In the genomic region with DNA sequence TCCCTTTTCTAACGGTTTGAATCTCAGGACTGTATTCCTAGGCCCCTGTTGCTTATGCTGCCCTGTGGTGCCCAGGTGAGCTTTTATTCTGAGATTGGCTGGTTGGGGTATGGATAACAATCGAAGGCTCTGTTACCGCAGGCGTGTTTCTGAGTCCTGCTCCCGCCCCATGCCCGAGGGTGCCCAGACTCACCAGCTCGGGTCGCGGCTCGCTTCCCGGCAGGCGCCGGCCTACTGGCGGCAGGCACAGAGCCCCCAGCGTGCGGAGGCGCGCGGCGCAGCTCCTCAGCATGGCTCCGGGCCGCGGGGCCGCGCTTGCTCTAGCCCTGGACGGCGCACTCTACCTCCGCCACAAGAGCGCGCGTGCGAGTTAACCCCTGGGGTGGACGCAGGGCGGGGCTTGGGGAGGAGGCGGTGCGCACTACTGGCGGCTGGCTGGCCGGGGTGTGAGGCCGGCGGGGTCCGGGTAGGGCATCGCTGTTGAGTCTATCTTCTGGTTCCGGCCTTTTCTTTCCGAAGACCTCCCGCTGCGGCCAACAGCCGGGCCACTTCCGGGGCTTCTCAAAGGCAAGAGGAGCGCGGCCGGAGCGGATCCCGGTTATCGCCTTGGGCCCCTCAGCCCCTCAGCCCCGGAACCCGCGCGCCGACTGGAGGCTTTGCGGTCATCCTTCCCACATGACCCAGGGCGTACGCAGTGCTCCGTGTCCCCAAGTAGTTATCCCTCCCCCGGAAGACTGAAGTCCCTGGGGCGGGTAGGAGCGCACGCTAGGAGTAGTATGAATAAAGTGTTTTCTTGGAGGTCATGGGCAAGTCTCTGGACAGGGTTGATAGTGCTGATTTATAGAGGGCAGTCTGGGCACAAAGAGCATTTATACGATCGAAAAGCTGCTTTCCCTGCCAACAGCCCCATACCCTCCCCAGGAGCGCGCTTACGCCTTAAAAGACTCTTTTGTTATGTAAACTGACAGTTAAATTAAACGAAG, we compare ENCODE assay signal across 1 cellular context.
A peak's percentile ranks its signal among the peaks of the same experiment; 100 is the strongest.
TF ChIP-seq lines count a peak whose summit lies in the region.

A gene (minus strand): TSS at position 345 of the 983 bp plus-strand sequence. CDS start 53 bp downstream, at position 292.

TF ChIP-seq in HEK293, 187 proteins besides CTCF, POLR2A, EP300 and RAD21 (continued from another document and continues in another):
- TF ChIP-seq, protein P1, sequence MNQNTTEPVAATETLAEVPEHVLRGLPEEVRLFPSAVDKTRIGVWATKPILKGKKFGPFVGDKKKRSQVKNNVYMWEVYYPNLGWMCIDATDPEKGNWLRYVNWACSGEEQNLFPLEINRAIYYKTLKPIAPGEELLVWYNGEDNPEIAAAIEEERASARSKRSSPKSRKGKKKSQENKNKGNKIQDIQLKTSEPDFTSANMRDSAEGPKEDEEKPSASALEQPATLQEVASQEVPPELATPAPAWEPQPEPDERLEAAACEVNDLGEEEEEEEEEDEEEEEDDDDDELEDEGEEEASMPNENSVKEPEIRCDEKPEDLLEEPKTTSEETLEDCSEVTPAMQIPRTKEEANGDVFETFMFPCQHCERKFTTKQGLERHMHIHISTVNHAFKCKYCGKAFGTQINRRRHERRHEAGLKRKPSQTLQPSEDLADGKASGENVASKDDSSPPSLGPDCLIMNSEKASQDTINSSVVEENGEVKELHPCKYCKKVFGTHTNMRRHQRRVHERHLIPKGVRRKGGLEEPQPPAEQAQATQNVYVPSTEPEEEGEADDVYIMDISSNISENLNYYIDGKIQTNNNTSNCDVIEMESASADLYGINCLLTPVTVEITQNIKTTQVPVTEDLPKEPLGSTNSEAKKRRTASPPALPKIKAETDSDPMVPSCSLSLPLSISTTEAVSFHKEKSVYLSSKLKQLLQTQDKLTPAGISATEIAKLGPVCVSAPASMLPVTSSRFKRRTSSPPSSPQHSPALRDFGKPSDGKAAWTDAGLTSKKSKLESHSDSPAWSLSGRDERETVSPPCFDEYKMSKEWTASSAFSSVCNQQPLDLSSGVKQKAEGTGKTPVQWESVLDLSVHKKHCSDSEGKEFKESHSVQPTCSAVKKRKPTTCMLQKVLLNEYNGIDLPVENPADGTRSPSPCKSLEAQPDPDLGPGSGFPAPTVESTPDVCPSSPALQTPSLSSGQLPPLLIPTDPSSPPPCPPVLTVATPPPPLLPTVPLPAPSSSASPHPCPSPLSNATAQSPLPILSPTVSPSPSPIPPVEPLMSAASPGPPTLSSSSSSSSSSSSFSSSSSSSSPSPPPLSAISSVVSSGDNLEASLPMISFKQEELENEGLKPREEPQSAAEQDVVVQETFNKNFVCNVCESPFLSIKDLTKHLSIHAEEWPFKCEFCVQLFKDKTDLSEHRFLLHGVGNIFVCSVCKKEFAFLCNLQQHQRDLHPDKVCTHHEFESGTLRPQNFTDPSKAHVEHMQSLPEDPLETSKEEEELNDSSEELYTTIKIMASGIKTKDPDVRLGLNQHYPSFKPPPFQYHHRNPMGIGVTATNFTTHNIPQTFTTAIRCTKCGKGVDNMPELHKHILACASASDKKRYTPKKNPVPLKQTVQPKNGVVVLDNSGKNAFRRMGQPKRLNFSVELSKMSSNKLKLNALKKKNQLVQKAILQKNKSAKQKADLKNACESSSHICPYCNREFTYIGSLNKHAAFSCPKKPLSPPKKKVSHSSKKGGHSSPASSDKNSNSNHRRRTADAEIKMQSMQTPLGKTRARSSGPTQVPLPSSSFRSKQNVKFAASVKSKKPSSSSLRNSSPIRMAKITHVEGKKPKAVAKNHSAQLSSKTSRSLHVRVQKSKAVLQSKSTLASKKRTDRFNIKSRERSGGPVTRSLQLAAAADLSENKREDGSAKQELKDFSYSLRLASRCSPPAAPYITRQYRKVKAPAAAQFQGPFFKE (tag by site-specific recombination; IDR thresholded peaks at IDR 0.05; ENCODE audit: borderline replicate concordance): no peak
- peak; percentile 18; the same call in 1 of the 2 replicates for TF ChIP-seq ZNF223 (tag by site-specific recombination; IDR thresholded peaks at IDR 0.05)
- TF ChIP-seq ZNF510 (tag by site-specific recombination; IDR thresholded peaks at IDR 0.05; ENCODE audit: insufficient replicate concordance): no peak
- no peak for TF ChIP-seq ZNF155 (tag by site-specific recombination; IDR thresholded peaks at IDR 0.05)
- 0 out of 2 replicates have a peak, but pooled peaks have one; percentile 51 for TF ChIP-seq ZNF184 (tag by site-specific recombination; IDR thresholded peaks at IDR 0.05)
- TF ChIP-seq, protein P2, sequence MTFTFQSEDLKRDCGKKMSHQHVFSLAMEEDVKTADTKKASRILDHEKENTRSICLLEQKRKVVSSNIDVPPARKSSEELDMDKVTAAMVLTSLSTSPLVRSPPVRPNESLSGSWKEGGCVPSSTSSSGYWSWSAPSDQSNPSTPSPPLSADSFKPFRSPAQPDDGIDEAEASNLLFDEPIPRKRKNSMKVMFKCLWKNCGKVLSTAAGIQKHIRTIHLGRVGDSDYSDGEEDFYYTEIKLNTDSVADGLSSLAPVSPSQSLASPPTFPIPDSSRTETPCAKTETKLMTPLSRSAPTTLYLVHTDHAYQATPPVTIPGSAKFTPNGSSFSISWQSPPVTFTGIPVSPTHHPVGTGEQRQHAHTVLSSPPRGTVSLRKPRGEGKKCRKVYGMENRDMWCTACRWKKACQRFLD (tag by site-specific recombination; IDR thresholded peaks at IDR 0.05): no peak
- no peak for TF ChIP-seq ZNF37A (tag by site-specific recombination; IDR thresholded peaks at IDR 0.05)
- TF ChIP-seq PRDM1 (tag by site-specific recombination; IDR thresholded peaks at IDR 0.05): no peak
- TF ChIP-seq MZF1 (tag by site-specific recombination; IDR thresholded peaks at IDR 0.05; ENCODE audit: borderline replicate concordance): no peak
- TF ChIP-seq, protein P3, sequence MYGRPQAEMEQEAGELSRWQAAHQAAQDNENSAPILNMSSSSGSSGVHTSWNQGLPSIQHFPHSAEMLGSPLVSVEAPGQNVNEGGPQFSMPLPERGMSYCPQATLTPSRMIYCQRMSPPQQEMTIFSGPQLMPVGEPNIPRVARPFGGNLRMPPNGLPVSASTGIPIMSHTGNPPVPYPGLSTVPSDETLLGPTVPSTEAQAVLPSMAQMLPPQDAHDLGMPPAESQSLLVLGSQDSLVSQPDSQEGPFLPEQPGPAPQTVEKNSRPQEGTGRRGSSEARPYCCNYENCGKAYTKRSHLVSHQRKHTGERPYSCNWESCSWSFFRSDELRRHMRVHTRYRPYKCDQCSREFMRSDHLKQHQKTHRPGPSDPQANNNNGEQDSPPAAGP (tag by site-specific recombination; IDR thresholded peaks at IDR 0.05): no peak; the same call in 1 of the 2 replicates
- TF ChIP-seq ZNF121 (tag by site-specific recombination; IDR thresholded peaks at IDR 0.05): 0 out of 2 replicates have a peak, but pooled peaks have one; percentile 8
- peak; percentile 82 for TF ChIP-seq SP2 (tag by site-specific recombination; IDR thresholded peaks at IDR 0.05)
- TF ChIP-seq, protein P4, sequence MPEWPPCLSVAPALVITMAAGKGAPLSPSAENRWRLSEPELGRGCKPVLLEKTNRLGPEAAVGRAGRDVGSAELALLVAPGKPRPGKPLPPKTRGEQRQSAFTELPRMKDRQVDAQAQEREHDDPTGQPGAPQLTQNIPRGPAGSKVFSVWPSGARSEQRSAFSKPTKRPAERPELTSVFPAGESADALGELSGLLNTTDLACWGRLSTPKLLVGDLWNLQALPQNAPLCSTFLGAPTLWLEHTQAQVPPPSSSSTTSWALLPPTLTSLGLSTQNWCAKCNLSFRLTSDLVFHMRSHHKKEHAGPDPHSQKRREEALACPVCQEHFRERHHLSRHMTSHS (tag by site-specific recombination; IDR thresholded peaks at IDR 0.05): no peak
- TF ChIP-seq, protein P5, sequence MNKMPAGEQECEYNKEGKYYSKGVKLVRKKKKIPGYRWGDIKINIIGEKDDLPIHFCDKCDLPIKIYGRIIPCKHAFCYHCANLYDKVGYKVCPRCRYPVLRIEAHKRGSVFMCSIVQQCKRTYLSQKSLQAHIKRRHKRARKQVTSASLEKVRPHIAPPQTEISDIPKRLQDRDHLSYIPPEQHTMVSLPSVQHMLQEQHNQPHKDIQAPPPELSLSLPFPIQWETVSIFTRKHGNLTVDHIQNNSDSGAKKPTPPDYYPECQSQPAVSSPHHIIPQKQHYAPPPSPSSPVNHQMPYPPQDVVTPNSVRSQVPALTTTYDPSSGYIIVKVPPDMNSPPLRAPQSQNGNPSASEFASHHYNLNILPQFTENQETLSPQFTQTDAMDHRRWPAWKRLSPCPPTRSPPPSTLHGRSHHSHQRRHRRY (tag by site-specific recombination; IDR thresholded peaks at IDR 0.05): no peak
- TF ChIP-seq, protein P6, sequence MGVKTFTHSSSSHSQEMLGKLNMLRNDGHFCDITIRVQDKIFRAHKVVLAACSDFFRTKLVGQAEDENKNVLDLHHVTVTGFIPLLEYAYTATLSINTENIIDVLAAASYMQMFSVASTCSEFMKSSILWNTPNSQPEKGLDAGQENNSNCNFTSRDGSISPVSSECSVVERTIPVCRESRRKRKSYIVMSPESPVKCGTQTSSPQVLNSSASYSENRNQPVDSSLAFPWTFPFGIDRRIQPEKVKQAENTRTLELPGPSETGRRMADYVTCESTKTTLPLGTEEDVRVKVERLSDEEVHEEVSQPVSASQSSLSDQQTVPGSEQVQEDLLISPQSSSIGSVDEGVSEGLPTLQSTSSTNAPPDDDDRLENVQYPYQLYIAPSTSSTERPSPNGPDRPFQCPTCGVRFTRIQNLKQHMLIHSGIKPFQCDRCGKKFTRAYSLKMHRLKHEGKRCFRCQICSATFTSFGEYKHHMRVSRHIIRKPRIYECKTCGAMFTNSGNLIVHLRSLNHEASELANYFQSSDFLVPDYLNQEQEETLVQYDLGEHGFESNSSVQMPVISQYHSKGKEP (tag by site-specific recombination; IDR thresholded peaks at IDR 0.05): peak; percentile 3; the same call in 1 of the 2 replicates
- TF ChIP-seq ZNF248 (tag by site-specific recombination; IDR thresholded peaks at IDR 0.05): no peak
- peak; percentile 99 for TF ChIP-seq ZXDB (tag by site-specific recombination; IDR thresholded peaks at IDR 0.05)
- TF ChIP-seq, protein P7, sequence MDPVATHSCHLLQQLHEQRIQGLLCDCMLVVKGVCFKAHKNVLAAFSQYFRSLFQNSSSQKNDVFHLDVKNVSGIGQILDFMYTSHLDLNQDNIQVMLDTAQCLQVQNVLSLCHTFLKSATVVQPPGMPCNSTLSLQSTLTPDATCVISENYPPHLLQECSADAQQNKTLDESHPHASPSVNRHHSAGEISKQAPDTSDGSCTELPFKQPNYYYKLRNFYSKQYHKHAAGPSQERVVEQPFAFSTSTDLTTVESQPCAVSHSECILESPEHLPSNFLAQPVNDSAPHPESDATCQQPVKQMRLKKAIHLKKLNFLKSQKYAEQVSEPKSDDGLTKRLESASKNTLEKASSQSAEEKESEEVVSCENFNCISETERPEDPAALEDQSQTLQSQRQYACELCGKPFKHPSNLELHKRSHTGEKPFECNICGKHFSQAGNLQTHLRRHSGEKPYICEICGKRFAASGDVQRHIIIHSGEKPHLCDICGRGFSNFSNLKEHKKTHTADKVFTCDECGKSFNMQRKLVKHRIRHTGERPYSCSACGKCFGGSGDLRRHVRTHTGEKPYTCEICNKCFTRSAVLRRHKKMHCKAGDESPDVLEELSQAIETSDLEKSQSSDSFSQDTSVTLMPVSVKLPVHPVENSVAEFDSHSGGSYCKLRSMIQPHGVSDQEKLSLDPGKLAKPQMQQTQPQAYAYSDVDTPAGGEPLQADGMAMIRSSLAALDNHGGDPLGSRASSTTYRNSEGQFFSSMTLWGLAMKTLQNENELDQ (tag by site-specific recombination; IDR thresholded peaks at IDR 0.05; ENCODE audit: low read depth): no peak
- no peak for TF ChIP-seq ZNF585B (tag by site-specific recombination; IDR thresholded peaks at IDR 0.05)
- peak; percentile 77 for TF ChIP-seq ZBTB17 (tag by site-specific recombination; IDR thresholded peaks at IDR 0.05)
- no peak for TF ChIP-seq ZNF658 (tag by site-specific recombination; IDR thresholded peaks at IDR 0.05)
- TF ChIP-seq REPIN1 (tag by site-specific recombination; IDR thresholded peaks at IDR 0.05; ENCODE audit: low read depth): peak; percentile 74; the same call in 1 of the 2 replicates
- TF ChIP-seq ZIC2 (tag by site-specific recombination; IDR thresholded peaks at IDR 0.05): peak; percentile 93
- peak; percentile 63; the same call in 1 of the 2 replicates for TF ChIP-seq SCRT2 (tag by site-specific recombination; IDR thresholded peaks at IDR 0.05)
- TF ChIP-seq, protein P8, sequence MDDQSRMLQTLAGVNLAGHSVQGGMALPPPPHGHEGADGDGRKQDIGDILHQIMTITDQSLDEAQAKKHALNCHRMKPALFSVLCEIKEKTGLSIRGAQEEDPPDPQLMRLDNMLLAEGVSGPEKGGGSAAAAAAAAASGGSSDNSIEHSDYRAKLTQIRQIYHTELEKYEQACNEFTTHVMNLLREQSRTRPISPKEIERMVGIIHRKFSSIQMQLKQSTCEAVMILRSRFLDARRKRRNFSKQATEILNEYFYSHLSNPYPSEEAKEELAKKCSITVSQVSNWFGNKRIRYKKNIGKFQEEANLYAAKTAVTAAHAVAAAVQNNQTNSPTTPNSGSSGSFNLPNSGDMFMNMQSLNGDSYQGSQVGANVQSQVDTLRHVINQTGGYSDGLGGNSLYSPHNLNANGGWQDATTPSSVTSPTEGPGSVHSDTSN (CRISPR knock-in tag; IDR thresholded peaks at IDR 0.05): peak; percentile 74; the same call in 1 of the 2 replicates
- TF ChIP-seq ZEB2 (tag by site-specific recombination; IDR thresholded peaks at IDR 0.05): peak; percentile 86
- TF ChIP-seq ZNF350 (tag by site-specific recombination; IDR thresholded peaks at IDR 0.05): no peak
- TF ChIP-seq SP7 (tag by site-specific recombination; IDR thresholded peaks at IDR 0.05): peak; percentile 88
- TF ChIP-seq RBAK (tag by site-specific recombination; IDR thresholded peaks at IDR 0.05): no peak
- no peak for TF ChIP-seq ZNF48 (tag by site-specific recombination; IDR thresholded peaks at IDR 0.05)
- no peak for TF ChIP-seq ZNF776 (tag by site-specific recombination; IDR thresholded peaks at IDR 0.05; ENCODE audit: borderline replicate concordance)
- TF ChIP-seq, protein P9, sequence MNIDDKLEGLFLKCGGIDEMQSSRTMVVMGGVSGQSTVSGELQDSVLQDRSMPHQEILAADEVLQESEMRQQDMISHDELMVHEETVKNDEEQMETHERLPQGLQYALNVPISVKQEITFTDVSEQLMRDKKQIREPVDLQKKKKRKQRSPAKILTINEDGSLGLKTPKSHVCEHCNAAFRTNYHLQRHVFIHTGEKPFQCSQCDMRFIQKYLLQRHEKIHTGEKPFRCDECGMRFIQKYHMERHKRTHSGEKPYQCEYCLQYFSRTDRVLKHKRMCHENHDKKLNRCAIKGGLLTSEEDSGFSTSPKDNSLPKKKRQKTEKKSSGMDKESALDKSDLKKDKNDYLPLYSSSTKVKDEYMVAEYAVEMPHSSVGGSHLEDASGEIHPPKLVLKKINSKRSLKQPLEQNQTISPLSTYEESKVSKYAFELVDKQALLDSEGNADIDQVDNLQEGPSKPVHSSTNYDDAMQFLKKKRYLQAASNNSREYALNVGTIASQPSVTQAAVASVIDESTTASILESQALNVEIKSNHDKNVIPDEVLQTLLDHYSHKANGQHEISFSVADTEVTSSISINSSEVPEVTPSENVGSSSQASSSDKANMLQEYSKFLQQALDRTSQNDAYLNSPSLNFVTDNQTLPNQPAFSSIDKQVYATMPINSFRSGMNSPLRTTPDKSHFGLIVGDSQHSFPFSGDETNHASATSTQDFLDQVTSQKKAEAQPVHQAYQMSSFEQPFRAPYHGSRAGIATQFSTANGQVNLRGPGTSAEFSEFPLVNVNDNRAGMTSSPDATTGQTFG (tag by site-specific recombination; IDR thresholded peaks at IDR 0.05; ENCODE audit: borderline replicate concordance): no peak
- TF ChIP-seq, protein P10, sequence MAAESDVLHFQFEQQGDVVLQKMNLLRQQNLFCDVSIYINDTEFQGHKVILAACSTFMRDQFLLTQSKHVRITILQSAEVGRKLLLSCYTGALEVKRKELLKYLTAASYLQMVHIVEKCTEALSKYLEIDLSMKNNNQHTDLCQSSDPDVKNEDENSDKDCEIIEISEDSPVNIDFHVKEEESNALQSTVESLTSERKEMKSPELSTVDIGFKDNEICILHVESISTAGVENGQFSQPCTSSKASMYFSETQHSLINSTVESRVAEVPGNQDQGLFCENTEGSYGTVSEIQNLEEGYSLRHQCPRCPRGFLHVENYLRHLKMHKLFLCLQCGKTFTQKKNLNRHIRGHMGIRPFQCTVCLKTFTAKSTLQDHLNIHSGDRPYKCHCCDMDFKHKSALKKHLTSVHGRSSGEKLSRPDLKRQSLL (tag by site-specific recombination; IDR thresholded peaks at IDR 0.05): peak; percentile 59
